ENCODE assay signal across 33 cellular contexts in the genomic region with DNA sequence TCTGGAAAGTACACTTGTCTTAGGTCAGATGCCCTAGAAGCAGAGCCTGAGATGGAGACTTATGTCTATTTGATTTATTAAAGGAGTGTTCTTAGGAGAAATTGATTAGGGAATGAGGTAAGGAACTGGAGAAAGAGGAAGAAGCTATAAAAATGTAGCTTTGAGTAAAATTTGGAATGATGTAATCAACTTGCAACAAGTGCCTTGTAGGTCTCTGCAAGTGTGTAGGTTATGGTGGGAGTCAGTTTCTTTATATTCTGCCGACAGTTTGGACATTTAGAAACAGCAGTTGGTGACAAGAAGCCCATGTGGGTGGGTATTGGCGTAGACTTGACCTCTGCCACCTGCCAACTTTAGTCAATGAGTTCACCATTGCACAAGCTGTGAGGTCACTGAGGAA.
"Had no signal": no experiment of that assay in that cellular context is flagged by ENCODE, and none has a peak within 500 bp of the region (broad histone marks: within the 10 kb centered on the region; RNA-seq: fewer than 3 reads in every experiment).

No MANE protein-coding gene starts in this region.

- H3K9me3 ChIP-seq: adrenal gland, body of pancreas, SJSA1, SK-N-SH had no signal

- H3K27ac ChIP-seq: adrenal gland, body of pancreas, Peyer's patch, SJSA1 had no signal

- DNase-seq: activated CD4-positive, alpha-beta T cell treated with anti-CD3 and anti-CD28 coated beads for 36 hours; activated CD4-positive, alpha-beta T cell treated with anti-CD3 and anti-CD28 coated beads, Interleukin-2, amount 10 ng/mL, durations not matched to agents 7 days and 5 days; activated CD4-positive, alpha-beta T cell treated with anti-CD3 and anti-CD28 coated beads, Interleukin-2, amount 50 U/mL, for 48 hours; activated CD8-positive, alpha-beta memory T cell treated with anti-CD3 and anti-CD28 coated beads, Interleukin-2, amount 50 U/mL, for 4 hours; activated gamma-delta T cell treated with Interleukin-2 at 50 U/mL for 16 hours; activated naive CD4-positive, alpha-beta T cell treated with anti-CD3 and anti-CD28 coated beads for 36 hours; activated T-cell treated with anti-CD3 and anti-CD28 coated beads for 4 hours; activated T-cell treated with anti-CD3 and anti-CD28 coated beads, Interleukin-2, amount 50 U/mL, for 4 hours; adrenal gland; body of pancreas; cerebellar nuclear complex; Karpas-422; NCI-H1105; NCI-H1417 treated with DMSO at 0.1 percent for 48 hours; NCI-H2029; NCI-H226; NCI-H526; NCI-H774; PC-3; Peyer's patch; RPMI8226; SHP77 treated with DMSO at 0.1 percent for 48 hours; SK-N-SH had no signal

- H3K36me3 Mint-ChIP-seq: activated naive CD4-positive, alpha-beta T cell treated with anti-CD3 and anti-CD28 coated beads, Interleukin-2, amount 50 U/mL, for 72 hours; WTC11 had no signal

- H3K36me3 ChIP-seq: adrenal gland, Peyer's patch, SJSA1 had no signal

- H3K4me2 ChIP-seq: SK-N-SH had no signal

- H3K4me1 Mint-ChIP-seq: activated CD4-positive, alpha-beta T cell treated with anti-CD3 and anti-CD28 coated beads for 36 hours; activated CD4-positive, alpha-beta T cell treated with anti-CD3 and anti-CD28 coated beads, Interleukin-2, amount 10 ng/mL, durations not matched to agents 7 days and 5 days; WTC11 had no signal

- H3K27me3 ChIP-seq: adrenal gland, body of pancreas, Peyer's patch, SJSA1 had no signal

- H3K4me1 ChIP-seq: adrenal gland, body of pancreas, Peyer's patch, SJSA1 had no signal

- ATAC-seq: activated CD4-positive, alpha-beta T cell treated with anti-CD3 and anti-CD28 coated beads for 36 hours; activated CD4-positive, CD25-positive, alpha-beta regulatory T cell treated with anti-CD3 and anti-CD28 coated beads, Interleukin-2, amount 50 U/mL, for 24 hours; activated naive CD4-positive, alpha-beta T cell treated with anti-CD3 and anti-CD28 coated beads, Interleukin-2, amount 50 U/mL, for 72 hours; activated T-cell treated with anti-CD3 and anti-CD28 coated beads, Interleukin-2, amount 50 U/mL, for 4 hours; body of pancreas; PC-3; WTC11 had no signal

- H3K9ac ChIP-seq: SK-N-SH had no signal

- H3K27me3 Mint-ChIP-seq: activated CD4-positive, alpha-beta T cell treated with anti-CD3 and anti-CD28 coated beads for 36 hours; activated CD4-positive, alpha-beta T cell treated with anti-CD3 and anti-CD28 coated beads, Interleukin-2, amount 10 ng/mL, durations not matched to agents 7 days and 5 days had no signal

- H3K27ac Mint-ChIP-seq: activated CD4-positive, alpha-beta T cell treated with anti-CD3 and anti-CD28 coated beads for 36 hours; activated CD4-positive, alpha-beta T cell treated with anti-CD3 and anti-CD28 coated beads, Interleukin-2, amount 10 ng/mL, durations not matched to agents 7 days and 5 days; activated naive CD4-positive, alpha-beta T cell treated with anti-CD3 and anti-CD28 coated beads for 36 hours; activated naive CD4-positive, alpha-beta T cell treated with anti-CD3 and anti-CD28 coated beads, Interleukin-2, amount 50 U/mL, for 72 hours; activated T-helper 1 cell treated with anti-CD3 and anti-CD28 coated beads, Interleukin-12 subunit alpha, Interleukin-12 subunit beta, Interleukin-2, Interleukin-4 antibody, amounts not matched to agents 30 ng/mL and 10 ng/mL and 1 ng/mL, durations not matched to agents 14 hours and 24 hours and 36 hours; T-helper 1 cell treated with Interleukin-12 subunit alpha and Interleukin-12 subunit beta and Interleukin-4 antibody, amounts not matched to agents 30 μg/mL and 1 μg/mL, for 36 hours; T-helper 2 cell treated with Interferon-gamma antibody and Interleukin-4, amounts not matched to agents 5 μg/mL and 100 μg/mL, for 36 hours; WTC11 had no signal

- FAIRE-seq: astrocyte, bronchial epithelial cell, TTC549 had no signal

- H3K4me3 ChIP-seq: adrenal gland, body of pancreas, Peyer's patch, SJSA1 had no signal

- H3K4me3 Mint-ChIP-seq: activated CD4-positive, alpha-beta T cell treated with anti-CD3 and anti-CD28 coated beads for 36 hours; activated CD4-positive, alpha-beta T cell treated with anti-CD3 and anti-CD28 coated beads, Interleukin-2, amount 10 ng/mL, durations not matched to agents 7 days and 5 days; activated naive CD4-positive, alpha-beta T cell treated with anti-CD3 and anti-CD28 coated beads for 36 hours; activated T-cell treated with anti-CD3 and anti-CD28 coated beads, Interleukin-2, amount 50 U/mL, for 4 hours; activated T-helper 1 cell treated with anti-CD3 and anti-CD28 coated beads, Interleukin-12 subunit alpha, Interleukin-12 subunit beta, Interleukin-2, Interleukin-4 antibody, amounts not matched to agents 30 ng/mL and 10 ng/mL and 1 ng/mL, durations not matched to agents 14 hours and 24 hours and 36 hours; T-helper 1 cell treated with Interleukin-12 subunit alpha and Interleukin-12 subunit beta and Interleukin-4 antibody, amounts not matched to agents 30 μg/mL and 1 μg/mL, for 36 hours; T-helper 2 cell treated with Interferon-gamma antibody and Interleukin-4, amounts not matched to agents 5 μg/mL and 100 μg/mL, for 36 hours; WTC11 had no signal
